19 cellular contexts compared by ENCODE assay signal in genomic region chr5:151808451-151809169, GRCh38. TPM values are rescaled to one million over a fixed set of nuclear protein-coding genes. Genes with fewer than 3 reads are reported as not detected.
DNase-seq lines count a peak whose midpoint lies in the region; ATAC-seq, FAIRE-seq and TF ChIP-seq lines count a peak whose summit lies in the region.
"Had no signal": no experiment of that assay in that cellular context is flagged by ENCODE, and none has a peak within 500 bp of the region (broad histone marks: within the 10 kb centered on the region; RNA-seq: fewer than 3 reads in every experiment).

No MANE protein-coding gene starts in this region.

- peaks cover 75% of the 10 kb centered on the region for H3K36me3 Mint-ChIP-seq in activated CD4-positive, alpha-beta memory T cell treated with anti-CD3 and anti-CD28 coated beads for 36 hours
- H3K36me3 Mint-ChIP-seq in activated CD4-positive, alpha-beta memory T cell treated with anti-CD3 and anti-CD28 coated beads, Interleukin-2, amount 10 ng/mL, durations not matched to agents 7 days and 5 days (ENCODE audit: low read depth), result peaks cover 91% of the 10 kb centered on the region
- H3K36me3 Mint-ChIP-seq in naive thymus-derived CD4-positive, alpha-beta T cell, result peaks cover 13 to 66% (median 60%) of the 10 kb centered on the region in 5 donors
- peaks cover 81% of the 10 kb centered on the region for H3K36me3 Mint-ChIP-seq in stimulated activated memory B cell treated with anti-CD40 and anti-IgM and Interleukin-4, amounts not matched to agents 10 μg/mL and 1 μg/mL and 100 μg/mL, for 72 hours

- H3K27me3 ChIP-seq in K562 (ENCODE audit: control insufficient read depth in 2 of 2, insufficient read depth in 2 of 2, low read length in 2 of 2), result no peaks in the 10 kb centered on the region
- H3K27me3 ChIP-seq in naive thymus-derived CD4-positive, alpha-beta T cell (ENCODE audit: control insufficient read depth in 2 of 2, insufficient read depth in 2 of 2, low read length in 2 of 2), result no peaks in the 10 kb centered on the region
- H3K27me3 ChIP-seq in mesendoderm (ENCODE audit: insufficient read depth, low read length, poor library complexity), result no peaks in the 10 kb centered on the region

- no peak overlapping the region for H2BK5ac ChIP-seq in mesendoderm (ENCODE audit: low read length)

- H3K36me3 ChIP-seq in K562 (ENCODE audit: control insufficient read depth, insufficient read depth, low read length) (peaks cover 100% of the 10 kb centered on the region), mesendoderm (ENCODE audit: control insufficient read depth, insufficient read depth, low read length) (peaks cover 9% of the 10 kb centered on the region)
- peaks cover 4 to 51% (median 7%) of the 10 kb centered on the region in 3 experiments for H3K36me3 ChIP-seq in naive thymus-derived CD4-positive, alpha-beta T cell (ENCODE audit: control insufficient read depth in 2 of 3, insufficient read depth in 3 of 3, low read length in 3 of 3)

- H3K9ac ChIP-seq in K562 (ENCODE audit: insufficient read depth in 1 of 2, low read depth in 2 of 2, low read length in 2 of 2) (no peak overlapping the region), mesendoderm (ENCODE audit: low read length) (no peak overlapping the region)

- H3K4me1 ChIP-seq in K562 (replicated peaks in 1 of 2; ENCODE audit: control insufficient read depth in 2 of 2, insufficient read depth in 2 of 2, low read length in 2 of 2), result no peaks in the 10 kb centered on the region
- H3K4me1 ChIP-seq in naive thymus-derived CD4-positive, alpha-beta T cell (ENCODE audit: control insufficient read depth in 2 of 2, insufficient read depth in 2 of 2, low read length in 2 of 2), result no peaks in the 10 kb centered on the region
- H3K4me1 ChIP-seq in mesendoderm (ENCODE audit: control insufficient read depth, low read depth, low read length), result no peaks in the 10 kb centered on the region

- in situ Hi-C loops in K562 (cut with MboI), result no loop called here

- no peak overlapping the region for H3K4ac ChIP-seq in mesendoderm (ENCODE audit: low read depth, low read length)

- H3K4me3 ChIP-seq in K562 (no peak overlapping the region), mesendoderm (ENCODE audit: low read length) (no peak overlapping the region)
- H3K4me3 ChIP-seq in naive thymus-derived CD4-positive, alpha-beta T cell (ENCODE audit: low read length), result no peak overlapping the region

- H3K9me3 Mint-ChIP-seq in activated CD4-positive, alpha-beta memory T cell treated with anti-CD3 and anti-CD28 coated beads for 36 hours, result peaks cover 3% of the 10 kb centered on the region
- H3K9me3 Mint-ChIP-seq in activated CD4-positive, alpha-beta memory T cell treated with anti-CD3 and anti-CD28 coated beads, Interleukin-2, amount 10 ng/mL, durations not matched to agents 7 days and 5 days, result peaks cover 3% of the 10 kb centered on the region
- peaks cover 0 to 5% (median 0%) of the 10 kb centered on the region in 11 donors for H3K9me3 Mint-ChIP-seq in naive thymus-derived CD4-positive, alpha-beta T cell
- peaks cover 3% of the 10 kb centered on the region for H3K9me3 Mint-ChIP-seq in stimulated activated memory B cell treated with anti-CD40 and anti-IgM and Interleukin-4, amounts not matched to agents 10 μg/mL and 1 μg/mL and 100 μg/mL, for 72 hours
- H3K9me3 Mint-ChIP-seq: IgD-negative memory B cell had no signal

- peaks cover 47% of the 10 kb centered on the region for H3K4me1 Mint-ChIP-seq in activated CD4-positive, alpha-beta memory T cell treated with anti-CD3 and anti-CD28 coated beads for 36 hours (ENCODE audit: low read depth)
- H3K4me1 Mint-ChIP-seq in activated CD4-positive, alpha-beta memory T cell treated with anti-CD3 and anti-CD28 coated beads, Interleukin-2, amount 10 ng/mL, durations not matched to agents 7 days and 5 days, result peaks cover 24% of the 10 kb centered on the region
- H3K4me1 Mint-ChIP-seq in naive thymus-derived CD4-positive, alpha-beta T cell, result peaks cover 0 to 28% (median 18%) of the 10 kb centered on the region in 7 donors
- H3K4me1 Mint-ChIP-seq in stimulated activated memory B cell treated with anti-CD40 and anti-IgM and Interleukin-4, amounts not matched to agents 10 μg/mL and 1 μg/mL and 100 μg/mL, for 72 hours, result peaks cover 24% of the 10 kb centered on the region

- DNase-seq in activated CD4-positive, alpha-beta memory T cell treated with anti-CD3 and anti-CD28 coated beads for 36 hours, result no peak
- DNase-seq in activated CD4-positive, alpha-beta memory T cell treated with anti-CD3 and anti-CD28 coated beads, Interleukin-2, amount 10 ng/mL, durations not matched to agents 7 days and 5 days, result no peak
- DNase-seq in EH (ENCODE audit: low read depth) (peak; percentile 31), K562 (ENCODE audit: extremely low read depth in 1 of 4, low spot score in 3 of 4) (no peak), NCI-H2029 (lab: John Stamatoyannopoulos, UW) (no peak), mesendoderm (no peak)
- no peak for DNase-seq in naive thymus-derived CD4-positive, alpha-beta T cell
- DNase-seq: DMS53, MV-4-11, NCI-H1417 treated with DMSO at 0.1 percent for 48 hours, NCI-H2029 treated with DMSO at 0.1 percent for 48 hours, NCI-H510A, NCI-H82 had no signal

- no peaks in the 10 kb centered on the region for H3K27me3 Mint-ChIP-seq in activated CD4-positive, alpha-beta memory T cell treated with anti-CD3 and anti-CD28 coated beads for 36 hours
- H3K27me3 Mint-ChIP-seq in activated CD4-positive, alpha-beta memory T cell treated with anti-CD3 and anti-CD28 coated beads, Interleukin-2, amount 10 ng/mL, durations not matched to agents 7 days and 5 days, result no peaks in the 10 kb centered on the region
- H3K27me3 Mint-ChIP-seq in naive thymus-derived CD4-positive, alpha-beta T cell, result no peaks in the 10 kb centered on the region
- no peaks in the 10 kb centered on the region for H3K27me3 Mint-ChIP-seq in stimulated activated memory B cell treated with anti-CD40 and anti-IgM and Interleukin-4, amounts not matched to agents 10 μg/mL and 1 μg/mL and 100 μg/mL, for 72 hours
- H3K27me3 Mint-ChIP-seq: IgD-negative memory B cell had no signal

- no TSS peak for BruUV-seq in K562 (replicated peaks; lab: Mats Ljungman, UMichigan)

- no peak overlapping the region for H4K5ac ChIP-seq in mesendoderm (ENCODE audit: low read length)

- H2AK5ac ChIP-seq in mesendoderm (ENCODE audit: low read length), result no peak overlapping the region

- H3K4me3 Mint-ChIP-seq in activated CD4-positive, alpha-beta memory T cell treated with anti-CD3 and anti-CD28 coated beads for 36 hours, result no peak overlapping the region
- H3K4me3 Mint-ChIP-seq in activated CD4-positive, alpha-beta memory T cell treated with anti-CD3 and anti-CD28 coated beads, Interleukin-2, amount 10 ng/mL, durations not matched to agents 7 days and 5 days, result no peak overlapping the region
- no peak overlapping the region for H3K4me3 Mint-ChIP-seq in naive thymus-derived CD4-positive, alpha-beta T cell
- no peak overlapping the region for H3K4me3 Mint-ChIP-seq in stimulated activated memory B cell treated with anti-CD40 and anti-IgM and Interleukin-4, amounts not matched to agents 10 μg/mL and 1 μg/mL and 100 μg/mL, for 72 hours
- H3K4me3 Mint-ChIP-seq: IgD-negative memory B cell had no signal

- no peak for FAIRE-seq in K562 (lab: Jason Lieb, UNC)

- no peak for ATAC-seq in K562
- ATAC-seq in naive thymus-derived CD4-positive, alpha-beta T cell, result no peak
- no peak for ATAC-seq in stimulated activated memory B cell treated with anti-CD40 and anti-IgM and Interleukin-4, amounts not matched to agents 10 μg/mL and 1 μg/mL and 100 μg/mL, for 72 hours
- ATAC-seq: HCT116, Right ventricle myocardium inferior had no signal

- H4K8ac ChIP-seq in mesendoderm (ENCODE audit: low read depth, low read length), result no peak overlapping the region

- H3K27ac ChIP-seq in K562 (ENCODE audit: extremely low read depth, low read depth, low read length) (no peak overlapping the region), mesendoderm (ENCODE audit: low read depth, low read length) (no peak overlapping the region)
- no peak overlapping the region for H3K27ac ChIP-seq in naive thymus-derived CD4-positive, alpha-beta T cell (ENCODE audit: low read depth, low read length)
- H3K27ac ChIP-seq: 22Rv1, C4-2B had no signal

- H2BK120ac ChIP-seq in mesendoderm (ENCODE audit: low read depth, low read length), result no peak overlapping the region

- TF ChIP-seq POLR2A in K562 (conservative IDR thresholded peaks at IDR 0.05), result no peak

- no peak overlapping the region for H3K56ac ChIP-seq in mesendoderm (ENCODE audit: low read length)

- TF ChIP-seq RAD21 in K562 (CRISPR knock-in tag; conservative IDR thresholded peaks at IDR 0.05 in 1 of 2, IDR thresholded peaks at IDR 0.05 in 1 of 2), result no peak

- peak overlapping the region; percentile 5 for H3K27ac Mint-ChIP-seq in activated CD4-positive, alpha-beta memory T cell treated with anti-CD3 and anti-CD28 coated beads for 36 hours
- no peak overlapping the region for H3K27ac Mint-ChIP-seq in activated CD4-positive, alpha-beta memory T cell treated with anti-CD3 and anti-CD28 coated beads, Interleukin-2, amount 10 ng/mL, durations not matched to agents 7 days and 5 days
- peak overlapping the region in 6 of 9 donors; percentile 3 to 71 (median 24) for H3K27ac Mint-ChIP-seq in naive thymus-derived CD4-positive, alpha-beta T cell
- H3K27ac Mint-ChIP-seq in stimulated activated memory B cell treated with anti-CD40 and anti-IgM and Interleukin-4, amounts not matched to agents 10 μg/mL and 1 μg/mL and 100 μg/mL, for 72 hours, result no peak overlapping the region
- H3K27ac Mint-ChIP-seq: IgD-negative memory B cell had no signal

- H3K4me2 ChIP-seq in K562 (ENCODE audit: insufficient read depth, low read length) (no peak overlapping the region), mesendoderm (ENCODE audit: low read length) (no peak overlapping the region)

- 96% methylated on average over 4 of the region's 4 CpGs for WGBS in K562 (ENCODE audit: insufficient coverage, low coverage, missing lambda C conversion rate)
- WGBS in mesendoderm (ENCODE audit: extremely low coverage, insufficient coverage, low lambda C conversion rate), result no CpG with 5 or more reads among the region's 4 CpGs

- no peaks in the 10 kb centered on the region for H3K9me1 ChIP-seq in K562 (ENCODE audit: control insufficient read depth, insufficient read depth, low read length)

- no peaks in the 10 kb centered on the region for H3K9me3 ChIP-seq in K562 (replicated peaks; ENCODE audit: control insufficient read depth, insufficient read depth, low read depth, low read length)
- no peaks in the 10 kb centered on the region for H3K9me3 ChIP-seq in naive thymus-derived CD4-positive, alpha-beta T cell (ENCODE audit: control insufficient read depth in 2 of 3, low read length in 3 of 3)

- H3K79me2 ChIP-seq in K562 (ENCODE audit: control insufficient read depth, insufficient read depth, low read length), result peaks cover 32% of the 10 kb centered on the region; the same call in 1 of the 3 replicates
- peaks cover 10% of the 10 kb centered on the region for H3K79me2 ChIP-seq in mesendoderm (ENCODE audit: control insufficient read depth, insufficient read depth, low read length)

- H4K20me1 ChIP-seq in K562 (replicated peaks; ENCODE audit: control insufficient read depth, insufficient read depth, low read length), result no peaks in the 10 kb centered on the region

- intact Hi-C loops in activated CD4-positive, alpha-beta memory T cell treated with anti-CD3 and anti-CD28 coated beads for 36 hours (cut with micrococcal nuclease), result no loop called here
- intact Hi-C loops in K562 (cut with micrococcal nuclease), result no loop called here
- intact Hi-C loops in naive thymus-derived CD4-positive, alpha-beta T cell (cut with micrococcal nuclease), result no loop called here

- H3K23ac ChIP-seq in mesendoderm (ENCODE audit: low read length), result no peak overlapping the region

- H2BK15ac ChIP-seq in mesendoderm (replicated peaks; ENCODE audit: low read depth), result no peak overlapping the region

- CTCF ChIA-PET in activated CD4-positive, alpha-beta memory T cell treated with anti-CD3 and anti-CD28 coated beads for 36 hours (lab: Charles Lee), result no interaction called here
- CTCF ChIA-PET in activated CD4-positive, alpha-beta memory T cell treated with anti-CD3 and anti-CD28 coated beads, Interleukin-2, amount 10 ng/mL, durations not matched to agents 7 days and 5 days (lab: Charles Lee), result no interaction called here
- CTCF ChIA-PET in K562 (lab: Yijun Ruan, JAX; ENCODE audit: low intra/inter-chr PET ratio), result no interaction called here
- CTCF ChIA-PET in naive thymus-derived CD4-positive, alpha-beta T cell (lab: Charles Lee), result interaction anchor here (1.4 kb wide), 1 partner anchor 334 kb away, joined by 3 read pairs; no protein-coding TSS in a partner anchor

- POLR2A ChIA-PET in activated CD4-positive, alpha-beta memory T cell treated with anti-CD3 and anti-CD28 coated beads for 36 hours (lab: Charles Lee), result no interaction called here
- POLR2A ChIA-PET in activated CD4-positive, alpha-beta memory T cell treated with anti-CD3 and anti-CD28 coated beads, Interleukin-2, amount 10 ng/mL, durations not matched to agents 7 days and 5 days (lab: Charles Lee), result interaction anchor here (0.7 kb wide), 1 partner anchor 38 kb away, joined by 4 read pairs; the partner anchor contains the start of gene G3BP1
- POLR2A ChIA-PET in K562 (lab: Yijun Ruan, JAX), result no interaction called here
- POLR2A ChIA-PET in naive thymus-derived CD4-positive, alpha-beta T cell (lab: Charles Lee), result no interaction called here

- peaks cover 7% of the 10 kb centered on the region for H3K79me1 ChIP-seq in mesendoderm (ENCODE audit: low read length)

- no peak overlapping the region for H2AFZ ChIP-seq in K562 (ENCODE audit: low read depth, low read length)

- TF ChIP-seq EP300 in K562 (IDR thresholded peaks at IDR 0.05; ENCODE audit: low read length), result no peak

- TF ChIP-seq CTCF in K562 (IDR thresholded peaks at IDR 0.05 in 2 of 3, conservative IDR thresholded peaks at IDR 0.05 in 1 of 3; ENCODE audit: insufficient read depth in 2 of 3, low read depth in 1 of 3, low read length in 3 of 3), result no peak

- H3K18ac ChIP-seq in mesendoderm (ENCODE audit: low read length), result no peak overlapping the region

RNA-seq across cellular contexts. Expression of gene G3BP1, which starts 36.9 kb away (rescaled TPM):
- total RNA-seq in activated CD4-positive, alpha-beta memory T cell treated with anti-CD3 and anti-CD28 coated beads for 36 hours, result 100 to 1,000 TPM; 237 TPM
- total RNA-seq in activated CD4-positive, alpha-beta memory T cell treated with anti-CD3 and anti-CD28 coated beads, Interleukin-2, amount 10 ng/mL, durations not matched to agents 7 days and 5 days, result 100 to 1,000 TPM; 198 to 210 TPM
- total RNA-seq in K562 (2011; cell fraction: chromatin; rRNA removed; ENCODE audit: low replicate concordance), result 109 and 174 TPM in 2 replicates
- 80.2 and 99.9 TPM in 2 replicates for total RNA-seq in K562 (2011; cell fraction: nucleolus; rRNA removed)
- total RNA-seq in K562 (2011; cell fraction: nucleoplasm; rRNA removed), result 122 and 186 TPM in 2 replicates
- 105 and 130 TPM in 2 replicates for total RNA-seq in K562 (2014; rRNA removed)
- total RNA-seq in K562 (2014; rRNA removed; fragmentation: Illumina TruSeq; extraction: Trizol), result 238 and 257 TPM in 2 replicates
- 195 and 209 TPM in 2 replicates for total RNA-seq in K562 (2015; rRNA removed; fragmentation: Illumina TruSeq; extraction: Trizol)
- 260 and 264 TPM in 2 replicates for total RNA-seq in K562 (2021)
- 74.3 and 101 TPM in 2 replicates for polyA plus RNA-seq in K562 (2011; rRNA removed)
- 35.6 and 53.9 TPM in 2 replicates for polyA plus RNA-seq in K562 (2011; cell fraction: cytosol; rRNA removed)
- 53.2 and 53.3 TPM in 2 replicates for polyA plus RNA-seq in K562 (2011; cell fraction: nucleus; rRNA removed)
- 64.6 and 142 TPM in 2 replicates for polyA plus RNA-seq in K562 (2012)
- polyA plus RNA-seq in K562 (2014; fragmentation: Illumina TruSeq; extraction: Trizol), result 142 and 173 TPM in 2 replicates
- 10 to 100 TPM; 54.7 to 55.5 TPM for polyA plus RNA-seq in K562 (2014; fragmentation: Nextera tagmentation; extraction: Ambion mirVana)
- 69.7 and 79.8 TPM in 2 replicates for polyA plus RNA-seq in K562 (2014; rRNA removed)
- polyA minus RNA-seq in K562 (2011; rRNA and poly(A)+ RNA removed), result 228 and 286 TPM in 2 replicates
- 120 and 156 TPM in 2 replicates for polyA minus RNA-seq in K562 (2011; cell fraction: cytosol; rRNA and poly(A)+ RNA removed)
- polyA minus RNA-seq in K562 (2011; cell fraction: nucleus; rRNA and poly(A)+ RNA removed), result 97.3 and 124 TPM in 2 replicates
- 100 to 1,000 TPM in 3 of 5 experiments, 10 to 100 TPM in 2; 86.1 to 244 (median 167) TPM for total RNA-seq in naive thymus-derived CD4-positive, alpha-beta T cell
- polyA plus RNA-seq in naive thymus-derived CD4-positive, alpha-beta T cell, result 100 to 1,000 TPM; 146 to 158 TPM
- polyA plus RNA-seq in mesendoderm (2013, experiment 1 of 2), result 191 TPM
- polyA plus RNA-seq in mesendoderm (2013, experiment 2 of 2), result 192 TPM

RNA-seq across cellular contexts. Expression of gene ATOX1, which starts 50.2 kb away (rescaled TPM):
- total RNA-seq in activated CD4-positive, alpha-beta memory T cell treated with anti-CD3 and anti-CD28 coated beads for 36 hours, result 10 to 100 TPM; 83.1 to 89.9 TPM
- total RNA-seq in activated CD4-positive, alpha-beta memory T cell treated with anti-CD3 and anti-CD28 coated beads, Interleukin-2, amount 10 ng/mL, durations not matched to agents 7 days and 5 days, result 10 to 100 TPM; 62.6 to 64.3 TPM
- 31.3 and 35.6 TPM in 2 replicates for total RNA-seq in K562 (2011; cell fraction: chromatin; rRNA removed; ENCODE audit: low replicate concordance)
- total RNA-seq in K562 (2011; cell fraction: nucleolus; rRNA removed), result 32.5 and 42.5 TPM in 2 replicates
- total RNA-seq in K562 (2011; cell fraction: nucleoplasm; rRNA removed), result 43.0 and 57.0 TPM in 2 replicates
- total RNA-seq in K562 (2014; rRNA removed) (66.2 and 70.3 TPM in 2 replicates), K562 (2014; rRNA removed; fragmentation: Illumina TruSeq; extraction: Trizol) (59.8 and 68.2 TPM in 2 replicates), K562 (2015; rRNA removed; fragmentation: Illumina TruSeq; extraction: Trizol) (72.2 and 73.8 TPM in 2 replicates), K562 (2021) (86.2 and 93.0 TPM in 2 replicates)
- polyA plus RNA-seq in K562 (2011; rRNA removed) (59.2 and 75.4 TPM in 2 replicates), K562 (2014; fragmentation: Illumina TruSeq; extraction: Trizol) (118 and 156 TPM in 2 replicates), K562 (2014; fragmentation: Nextera tagmentation; extraction: Ambion mirVana) (100 to 1,000 TPM; 303 to 318 TPM), K562 (2014; rRNA removed) (111 and 153 TPM in 2 replicates)
- polyA plus RNA-seq in K562 (2011; cell fraction: cytosol; rRNA removed), result 149 and 236 TPM in 2 replicates
- polyA plus RNA-seq in K562 (2011; cell fraction: nucleus; rRNA removed), result 44.2 and 47.6 TPM in 2 replicates
- 94.6 and 155 TPM in 2 replicates for polyA plus RNA-seq in K562 (2012)
- polyA minus RNA-seq in K562 (2011; rRNA and poly(A)+ RNA removed), result 80.6 and 107 TPM in 2 replicates
- polyA minus RNA-seq in K562 (2011; cell fraction: cytosol; rRNA and poly(A)+ RNA removed), result 22.8 and 37.2 TPM in 2 replicates
- 27.0 and 27.1 TPM in 2 replicates for polyA minus RNA-seq in K562 (2011; cell fraction: nucleus; rRNA and poly(A)+ RNA removed)
- total RNA-seq in naive thymus-derived CD4-positive, alpha-beta T cell, result 10 to 100 TPM; 14.8 to 58.2 (median 29.6) TPM
- polyA plus RNA-seq in naive thymus-derived CD4-positive, alpha-beta T cell, result 10 to 100 TPM; 44.7 to 71.1 TPM
- polyA plus RNA-seq in mesendoderm (2013, experiment 1 of 2), result 143 TPM
- 143 TPM for polyA plus RNA-seq in mesendoderm (2013, experiment 2 of 2)

Comparison
In these comparisons a context has a peak if more than half of its experiments do, and no peak if none do; other contexts are left out.
1. H3K27ac Mint-ChIP-seq: peak in activated CD4-positive, alpha-beta memory T cell treated with anti-CD3 and anti-CD28 coated beads for 36 hours (single experiment) and naive thymus-derived CD4-positive, alpha-beta T cell (6 of 9); none in activated CD4-positive, alpha-beta memory T cell treated with anti-CD3 and anti-CD28 coated beads, Interleukin-2, amount 10 ng/mL, durations not matched to agents 7 days and 5 days (single experiment) and stimulated activated memory B cell treated with anti-CD40 and anti-IgM and Interleukin-4, amounts not matched to agents 10 μg/mL and 1 μg/mL and 100 μg/mL, for 72 hours (single experiment).